33 cellular contexts compared by ENCODE assay signal in genomic region chr16:20711277-20711911, GRCh38. TPM values are rescaled to one million over a fixed set of nuclear protein-coding genes. Genes with fewer than 3 reads are reported as not detected.
"Had no signal": no experiment of that assay in that cellular context is flagged by ENCODE, and none has a peak within 500 bp of the region (broad histone marks: within the 10 kb centered on the region; RNA-seq: fewer than 3 reads in every experiment).

No MANE protein-coding gene starts in this region.

- H3K36me3 ChIP-seq: breast epithelium, MG63, SJCRH30 had no signal

- H3K9me3 ChIP-seq: body of pancreas, breast epithelium, MG63, SJCRH30 had no signal

- H3K27ac ChIP-seq: body of pancreas, breast epithelium, PC-9, RWPE1, SJCRH30, SK-N-MC had no signal

- DNase-seq: activated CD4-positive, alpha-beta T cell treated with anti-CD3 and anti-CD28 coated beads, Interleukin-2, amount 10 ng/mL, durations not matched to agents 24 days and 14 days; activated CD4-positive, alpha-beta T cell treated with anti-CD3 and anti-CD28 coated beads, Interleukin-2, amount 50 U/mL, for 4 hours; activated CD8-positive, alpha-beta T cell treated with anti-CD3 and anti-CD28 coated beads for 36 hours; activated effector memory CD4-positive, alpha-beta T cell treated with anti-CD3 and anti-CD28 coated beads, Interleukin-2, amount 50 U/mL, for 16 hours; activated naive CD4-positive, alpha-beta T cell; activated naive CD4-positive, alpha-beta T cell treated with anti-CD3 and anti-CD28 coated beads, Interleukin-2, amount 50 U/mL, for 16 hours; activated naive CD8-positive, alpha-beta T cell treated with anti-CD3 and anti-CD28 coated beads for 36 hours; activated T-cell treated with anti-CD3 and anti-CD28 coated beads, Interleukin-2, amount 50 U/mL, for 1 hour; activated T-cell treated with anti-CD3 and anti-CD28 coated beads, Interleukin-2, amount 50 U/mL, for 72 hours; amniotic stem cell; body of pancreas; Kasumi-1; KG1; MG63; NCI-H1092; NCI-H1436 treated with DMSO at 0.1 percent for 48 hours; NCI-H1694 treated with DMSO at 0.1 percent for 48 hours; NCI-H2029; NCI-H345; NCI-H524 treated with DMSO at 0.1 percent for 48 hours; NK-92 treated with Interleukin-12 subunit alpha and Interleukin-12 subunit beta, amount 100 ng/mL, for 24 hours; PC-9; SHP77; SJCRH30; T1000 had no signal

- H3K4me1 ChIP-seq: breast epithelium, SJCRH30 had no signal

- ATAC-seq: activated CD8-positive, alpha-beta T cell treated with anti-CD3 and anti-CD28 coated beads for 36 hours; activated T-cell treated with anti-CD3 and anti-CD28 coated beads, Interleukin-2, amount 50 U/mL, for 72 hours; activated T-helper 17 cell treated with anti-CD3 and anti-CD28 coated beads, Interleukin-2, amount 50 U/mL, for 72 hours; body of pancreas had no signal

- H3K27me3 ChIP-seq: breast epithelium, MG63, SJCRH30 had no signal

- H3K4me3 ChIP-seq: body of pancreas, breast epithelium, MG63, PC-9, SJCRH30, SK-N-MC had no signal

RNA-seq across cellular contexts. Expression of gene ACSM1, which starts 13.9 kb away (rescaled TPM):
- total RNA-seq: activated CD4-positive, alpha-beta T cell treated with anti-CD3 and anti-CD28 coated beads, Interleukin-2, amount 10 ng/mL, durations not matched to agents 24 days and 14 days; activated CD8-positive, alpha-beta memory T cell treated with anti-CD3 and anti-CD28 coated beads for 36 hours; activated CD8-positive, alpha-beta T cell treated with anti-CD3 and anti-CD28 coated beads for 36 hours; NCI-H460; OCI-LY7; PC-9; T-helper 1 cell treated with Interleukin-12 subunit alpha and Interleukin-12 subunit beta and Interleukin-4 antibody, amounts not matched to agents 30 ng/mL and 1 ng/mL, for 36 hours had no signal
